10 cellular contexts compared by ENCODE assay signal in genomic region chr16:75087040-75087979, GRCh38. TPM values are rescaled to one million over a fixed set of nuclear protein-coding genes. Genes with fewer than 3 reads are reported as not detected.
A peak's percentile ranks its signal among the peaks of the same experiment; 100 is the strongest.
DNase-seq lines count a peak whose midpoint lies in the region; ATAC-seq and TF ChIP-seq lines count a peak whose summit lies in the region.
"Had no signal": no experiment of that assay in that cellular context is flagged by ENCODE, and none has a peak within 500 bp of the region (broad histone marks: within the 10 kb centered on the region; RNA-seq: fewer than 3 reads in every experiment).

No MANE protein-coding gene starts in this region.

- no peak for TF ChIP-seq CTCF in AG10803 (conservative IDR thresholded peaks at IDR 0.05; ENCODE audit: low read length)
- no peak for TF ChIP-seq CTCF in astrocyte of the spinal cord (IDR thresholded peaks at IDR 0.05; ENCODE audit: low read depth, low read length)
- no peak for TF ChIP-seq CTCF in lung (IDR thresholded peaks at IDR 0.05; ENCODE audit: control extremely low read depth, extremely low read depth)

- no peaks in the 10 kb centered on the region for H3K27me3 ChIP-seq in lung (ENCODE audit: control insufficient read depth, insufficient read depth)

- no peaks in the 10 kb centered on the region for H3K9me3 ChIP-seq in lung (ENCODE audit: control insufficient read depth in 2 of 2, insufficient read depth in 1 of 2, low read length in 1 of 2)

- 24 to 43% methylated on average over 13 of the region's 13 CpGs for WGBS in lung, 2 donors

- peak overlapping the region; percentile 1 to 80 for H3K27ac ChIP-seq in lung (ENCODE audit: low read depth in 1 of 2, low read length in 1 of 2)

- peaks cover 18 to 20% of the 10 kb centered on the region in 2 donors for H3K4me1 ChIP-seq in lung (ENCODE audit: control insufficient read depth in 2 of 2, insufficient read depth in 2 of 2, low read length in 2 of 2)

- in situ Hi-C loops in astrocyte of the spinal cord (cut with HindIII; ENCODE audit: low sequenced_read_pairs), result no loop called here

- H3K36me3 ChIP-seq in lung (ENCODE audit: control insufficient read depth in 2 of 2, insufficient read depth in 2 of 2, low read length in 2 of 2), result no peaks in the 10 kb centered on the region

- peak; percentile 84 for DNase-seq in AG10803 (ENCODE audit: low read depth)
- peak; percentile 86 for DNase-seq in NCI-H1436 treated with DMSO at 0.1 percent for 48 hours (lab: John Stamatoyannopoulos, UW)
- peak; percentile 46 for DNase-seq in astrocyte of the spinal cord (ENCODE audit: low read depth, low spot score)
- DNase-seq in lung (ENCODE audit: low spot score), result no peak
- DNase-seq in stimulated activated CD4-positive, alpha-beta T cell treated with anti-CD3 and anti-CD28 coated beads, Interleukin-4, amount 100 ng/mL, for 24 hours, result no peak
- DNase-seq in stimulated activated CD4-positive, alpha-beta T cell treated with anti-CD3 and anti-CD28 coated beads, Interleukin-1b, Interleukin-23, amount 100 ng/mL, for 48 hours, result no peak
- DNase-seq in activated T-cell treated with anti-CD3 and anti-CD28 coated beads, Interleukin-2, amount 50 U/mL, for 1 hour, result no peak
- no peak for DNase-seq in anterior cingulate cortex (lab: John Stamatoyannopoulos, UW)

- peak overlapping the region; percentile 34 for H3K4me3 ChIP-seq in AG10803 (ENCODE audit: low read length)
- no peak overlapping the region for H3K4me3 ChIP-seq in astrocyte of the spinal cord (ENCODE audit: low read depth, low read length)
- no peak overlapping the region for H3K4me3 ChIP-seq in lung

- ATAC-seq in lung (ENCODE audit: insufficient read depth, low FRiP score), result peak; percentile 62

RNA-seq across cellular contexts. Expression of gene LDHD, which starts 29.3 kb away (rescaled TPM):
- 10 to 100 TPM in 1 of 2 donors, 1 to 10 TPM in 1; 7.0 to 17.0 TPM for total RNA-seq in lung
- polyA plus RNA-seq in lung, result 1 to 10 TPM; 4.3 to 9.2 TPM
- total RNA-seq: Daoy had no signal
- polyA plus RNA-seq: IgD-negative memory B cell had no signal

Comparison
In these comparisons a context has a peak if more than half of its experiments do, and no peak if none do; other contexts are left out.
1. DNase-seq: peak in AG10803 (single experiment), NCI-H1436 treated with DMSO at 0.1 percent for 48 hours (single experiment) and astrocyte of the spinal cord (single experiment); none in lung (single experiment), stimulated activated CD4-positive, alpha-beta T cell treated with anti-CD3 and anti-CD28 coated beads, Interleukin-4, amount 100 ng/mL, for 24 hours (single experiment), stimulated activated CD4-positive, alpha-beta T cell treated with anti-CD3 and anti-CD28 coated beads, Interleukin-1b, Interleukin-23, amount 100 ng/mL, for 48 hours (single experiment), activated T-cell treated with anti-CD3 and anti-CD28 coated beads, Interleukin-2, amount 50 U/mL, for 1 hour (single experiment) and anterior cingulate cortex (0 of 58).